Comparison of ENCODE assay signal across 20 cellular contexts in the genomic region with DNA sequence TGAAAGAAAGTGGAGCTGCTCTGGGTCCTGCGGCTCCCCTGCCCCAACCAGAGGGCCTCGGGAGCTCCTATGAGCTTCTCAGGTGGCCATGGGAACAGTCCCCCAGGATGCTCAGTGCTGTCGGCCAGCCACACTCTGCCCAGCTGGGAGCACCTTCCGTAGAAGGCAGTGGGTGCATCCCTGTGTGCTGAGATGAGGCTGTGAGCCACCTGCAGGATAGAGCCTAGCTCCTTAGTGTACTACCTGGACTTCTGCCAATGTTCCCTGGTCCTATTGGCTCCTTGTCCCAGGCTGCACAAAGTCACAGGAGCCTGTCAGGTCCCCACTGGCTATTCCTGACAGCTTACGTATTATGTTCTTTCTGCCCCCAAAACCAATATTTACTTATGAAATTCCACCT. TPM values are rescaled to one million over a fixed set of nuclear protein-coding genes. Genes with fewer than 3 reads are reported as not detected.
A peak's percentile ranks its signal among the peaks of the same experiment; 100 is the strongest.
DNase-seq lines count a peak whose midpoint lies in the region; ATAC-seq, FAIRE-seq and TF ChIP-seq lines count a peak whose summit lies in the region.
"Had no signal": no experiment of that assay in that cellular context is flagged by ENCODE, and none has a peak within 500 bp of the region (broad histone marks: within the 10 kb centered on the region; RNA-seq: fewer than 3 reads in every experiment).

No MANE protein-coding gene starts in this region.

- DNase-seq in NCI-H2107 treated with DMSO at 0.1 percent for 48 hours (lab: John Stamatoyannopoulos, UW; ENCODE audit: unreplicated experiment) (peak; percentile 10), NCI-H2107 (lab: John Stamatoyannopoulos, UW) (no peak), NCI-H345 (lab: John Stamatoyannopoulos, UW) (peak; percentile 82), H1 (ENCODE audit: low read depth in 1 of 2, low spot score in 2 of 2) (no peak), GF-D8 (lab: John Stamatoyannopoulos, UW) (no peak)
- no peak for DNase-seq in stimulated activated CD4-positive, alpha-beta T cell treated with anti-CD3 and anti-CD28 coated beads, Interleukin-2, amount 100 ng/mL, for 48 hours
- DNase-seq: Karpas-422; naive thymus-derived CD8-positive, alpha-beta T cell; NCI-H187; stimulated activated naive B cell treated with anti-CD40 and anti-IgM and Interleukin-4, amounts not matched to agents 10 μg/mL and 1 μg/mL and 100 μg/mL, for 72 hours; SW 1271; testis had no signal

- H3K4me3 ChIP-seq in HEK293 (ENCODE audit: low read depth, low read length) (no peak overlapping the region), H1 (ENCODE audit: extremely low read depth in 1 of 4, insufficient read depth in 2 of 4, low read depth in 3 of 4, low read length in 4 of 4) (no peak overlapping the region)
- H3K4me3 ChIP-seq: BLaER1 treated with 17β-estradiol and CSF1 and Interleukin-3, amounts not matched to agents 10 nM and 100 nM; testis had no signal

- no peak overlapping the region for H2AK5ac ChIP-seq in H1 (ENCODE audit: low read depth, low read length)

- no peak overlapping the region for H2BK12ac ChIP-seq in H1 (ENCODE audit: low read depth, low read length)

- peaks cover 2 to 3% of the 10 kb centered on the region in 2 experiments for H4K20me1 ChIP-seq in H1 (replicated peaks in 1 of 2; ENCODE audit: control insufficient read depth in 1 of 2, insufficient read depth in 2 of 2, low read length in 2 of 2)
- H4K20me1 ChIP-seq: BLaER1 treated with 17β-estradiol and CSF1 and Interleukin-3, amounts not matched to agents 10 nM and 100 nM had no signal

- no peak for TF ChIP-seq POLR2A in H1 (IDR thresholded peaks at IDR 0.05; ENCODE audit: control extremely low read depth in 1 of 2, low read depth in 2 of 2, low read length in 2 of 2)

- H2BK120ac ChIP-seq in H1 (replicated peaks; ENCODE audit: low read depth, low read length), result no peak overlapping the region

- no peak overlapping the region for H2BK5ac ChIP-seq in H1 (ENCODE audit: low read depth, low read length)

- H3K79me1 ChIP-seq in H1 (ENCODE audit: low read depth, low read length), result no peaks in the 10 kb centered on the region

- POLR2A ChIA-PET in HEK293 (lab: Yijun Ruan, JAX), result interaction anchor here (2.2 kb wide), 1 partner anchor 16 kb away, joined by 10 read pairs; a partner anchor contains a TSS
- POLR2A ChIA-PET in H1 (lab: Charles Lee; ENCODE audit: partially characterized antibody), result interaction anchor here (0.9 to 1.4 kb wide), 4 partner anchors 11 to 29 kb away, joined by 3 to 4 read pairs (median 3); no protein-coding TSS in a partner anchor

- no peak overlapping the region for H4K5ac ChIP-seq in H1 (ENCODE audit: insufficient read length, low read depth, low read length)

- no peak for ATAC-seq in GM21717 (IDR thresholded peaks at IDR 0.05; ENCODE audit: unreplicated experiment)
- ATAC-seq: activated naive CD4-positive, alpha-beta T cell treated with anti-CD3 and anti-CD28 coated beads, Interleukin-2, amount 50 U/mL, for 72 hours; naive thymus-derived CD8-positive, alpha-beta T cell; stimulated activated naive B cell treated with anti-CD40 and anti-IgM and Interleukin-4, amounts not matched to agents 10 μg/mL and 1 μg/mL and 100 μg/mL, for 72 hours had no signal

- H3K9ac ChIP-seq in H1 (replicated peaks in 1 of 4; ENCODE audit: extremely low read depth in 1 of 4, low read depth in 3 of 4, low read length in 3 of 4), result no peak overlapping the region
- H3K9ac ChIP-seq: BLaER1 treated with 17β-estradiol and CSF1 and Interleukin-3, amounts not matched to agents 10 nM and 100 nM; parathyroid adenoma had no signal

- peaks cover 3 to 4% of the 10 kb centered on the region in 2 experiments; a peak in 2 of 3 replicates for H3K36me3 ChIP-seq in HEK293 (ENCODE audit: control insufficient read depth in 2 of 2, insufficient read depth in 1 of 2, low read length in 2 of 2)
- peaks cover 0 to 19% (median 15%) of the 10 kb centered on the region in 4 experiments; a peak in 6 of 8 replicates for H3K36me3 ChIP-seq in H1 (ENCODE audit: control insufficient read depth in 2 of 4, insufficient read depth in 4 of 4, low read length in 3 of 4)

- CTCF ChIA-PET in HEK293 (lab: Yijun Ruan, JAX) (interaction anchor here (0.6 to 2.6 kb wide), 4 partner anchors 11 to 242 kb away, joined by 3 to 10 read pairs (median 3); no protein-coding TSS in a partner anchor), H1 (lab: Charles Lee; ENCODE audit: partially characterized antibody) (interaction anchor here (0.6 to 5.5 kb wide), 11 partner anchors 10 to 220 kb away, joined by 3 to 40 read pairs (median 4); no protein-coding TSS in a partner anchor)

- no peaks in the 10 kb centered on the region for H3K27me3 ChIP-seq in H1 (replicated peaks in 1 of 4; ENCODE audit: control insufficient read depth in 3 of 4, extremely low read depth in 1 of 4, insufficient read depth in 3 of 4, low read length in 3 of 4)
- H3K27me3 ChIP-seq: BLaER1 treated with 17β-estradiol and CSF1 and Interleukin-3, amounts not matched to agents 10 nM and 100 nM; testis had no signal

- no peak overlapping the region for H3K56ac ChIP-seq in H1 (replicated peaks; ENCODE audit: insufficient read length, low read depth, low read length)

- H3K27ac ChIP-seq in HEK293 (ENCODE audit: extremely low read depth, low read depth, low read length), result no peak overlapping the region
- H3K27ac ChIP-seq in H1 (ENCODE audit: low read depth, low read length), result no peak overlapping the region
- H3K27ac ChIP-seq: BLaER1 treated with 17β-estradiol and CSF1 and Interleukin-3, amounts not matched to agents 10 nM and 100 nM; parathyroid adenoma; RWPE1; testis had no signal

- no peak for TF ChIP-seq CTCF in HEK293 (tag by site-specific recombination; IDR thresholded peaks at IDR 0.05)
- no peak for TF ChIP-seq CTCF in H1 (IDR thresholded peaks at IDR 0.05; ENCODE audit: control extremely low read depth in 1 of 3, insufficient read depth in 1 of 3, low read depth in 1 of 3, low read length in 3 of 3)

- no peak for TF ChIP-seq EP300 in H1 (IDR thresholded peaks at IDR 0.05; ENCODE audit: borderline replicate concordance in 1 of 2, low read depth in 2 of 2, low read length in 2 of 2)

- H3K23me2 ChIP-seq in H1 (ENCODE audit: low read depth, low read length), result peaks cover 5% of the 10 kb centered on the region; the same call in 1 of the 2 replicates

- H3K18ac ChIP-seq in H1 (ENCODE audit: extremely low read depth, low read length), result no peak overlapping the region

- H3K4me1 ChIP-seq in HEK293 (ENCODE audit: control insufficient read depth, insufficient read depth, low read length) (no peaks in the 10 kb centered on the region), H1 (replicated peaks in 1 of 4; ENCODE audit: control insufficient read depth in 3 of 4, insufficient read depth in 4 of 4, low read length in 3 of 4) (peaks cover 0 to 12% (median 6%) of the 10 kb centered on the region in 4 experiments; a peak in 6 of 7 replicates)
- H3K4me1 ChIP-seq: parathyroid adenoma had no signal

- WGBS in H1 (ENCODE audit: extremely low coverage in 1 of 2, insufficient coverage in 1 of 2, insufficient read length in 1 of 2, insufficient replicate concordance in 2 of 2, low coverage in 1 of 2, low lambda C conversion rate in 2 of 2, missing lambda C conversion rate in 1 of 2), 2 experiments, result 82% methylated on average over 5 of the region's 5 CpGs; no CpG with 5 or more reads in 1 of the 2 experiments

- H4K8ac ChIP-seq in H1 (ENCODE audit: extremely low read depth, insufficient read depth, low read length), result peak overlapping the region; percentile 75; the same call in 1 of the 2 replicates

- H2BK20ac ChIP-seq in H1 (ENCODE audit: low read length), result no peak overlapping the region

- no peak overlapping the region for H4K91ac ChIP-seq in H1 (replicated peaks; ENCODE audit: insufficient read length, low read length)

- H3K4me2 ChIP-seq in H1 (ENCODE audit: insufficient read depth in 1 of 2, low read depth in 2 of 2, low read length in 2 of 2), result no peak overlapping the region

- H3K4ac ChIP-seq in H1 (replicated peaks; ENCODE audit: insufficient read length, low read depth, low read length), result no peak overlapping the region

- no peaks in the 10 kb centered on the region for H3K79me2 ChIP-seq in H1 (ENCODE audit: control insufficient read depth in 1 of 2, insufficient read depth in 2 of 2, low read length in 2 of 2)
- H3K79me2 ChIP-seq: parathyroid adenoma had no signal

- no peak overlapping the region for H2BK15ac ChIP-seq in H1 (ENCODE audit: low read length)

- FAIRE-seq in H1 (lab: Jason Lieb, UNC), result no peak
- FAIRE-seq: astrocyte, HTR-8/SVneo had no signal

- no peak for TF ChIP-seq RAD21 in H1 (IDR thresholded peaks at IDR 0.05 in 1 of 2, conservative IDR thresholded peaks at IDR 0.05 in 1 of 2; ENCODE audit: low read depth in 2 of 2, low read length in 2 of 2)

- no peak overlapping the region for H3K14ac ChIP-seq in H1 (ENCODE audit: insufficient read length)

- no peak overlapping the region for H3K23ac ChIP-seq in H1 (ENCODE audit: insufficient read length)

- H2AFZ ChIP-seq in H1 (ENCODE audit: low read length), result no peak overlapping the region
- H2AFZ ChIP-seq: parathyroid adenoma had no signal

- H3K9me3 ChIP-seq in HEK293 (ENCODE audit: control insufficient read depth, insufficient read depth, low read depth, low read length) (no peaks in the 10 kb centered on the region), H1 (ENCODE audit: insufficient read depth in 2 of 2, low read depth in 1 of 2, low read length in 1 of 2) (peaks cover 15 to 19% of the 10 kb centered on the region in 2 experiments)
- H3K9me3 ChIP-seq: BLaER1 treated with 17β-estradiol and CSF1 and Interleukin-3, amounts not matched to agents 10 nM and 100 nM; testis had no signal

RNA-seq across cellular contexts. Expression of a gene that starts 16.1 kb away (rescaled TPM):
- total RNA-seq in H1 (2021; fragmentation: NEBNext Ultra II Directional; extraction: Animal tissue kit (Norgen Biotek cat#: 25700)), result 10.3 and 11.0 TPM in 2 replicates
- 7.1 and 10.1 TPM in 2 replicates for polyA plus RNA-seq in H1 (2011; rRNA removed)
- polyA plus RNA-seq in H1 (2011; cell fraction: cytosol; rRNA removed), result 14.3 TPM
- 40.1 TPM for polyA plus RNA-seq in H1 (2011; cell fraction: nucleus; rRNA removed)
- 8.7 to 13.4 TPM (median 12.2 TPM) in 4 replicates for polyA plus RNA-seq in H1 (2012, experiment 1 of 2)
- polyA plus RNA-seq in H1 (2012, experiment 2 of 2), result 6.1 TPM
- polyA plus RNA-seq in H1 (2013, experiment 1 of 2), result 6.3 TPM
- 5.3 TPM for polyA plus RNA-seq in H1 (2013, experiment 2 of 2)
- polyA minus RNA-seq in H1 (2011; rRNA and poly(A)+ RNA removed), result 3.8 and 4.4 TPM in 2 replicates
- polyA minus RNA-seq in H1 (2011; cell fraction: cytosol; rRNA and poly(A)+ RNA removed), result 7.3 TPM
- 10.9 TPM for polyA minus RNA-seq in H1 (2011; cell fraction: nucleus; rRNA and poly(A)+ RNA removed)

RNA-seq across cellular contexts. Expression of a gene that starts 46.8 kb away (rescaled TPM):
- total RNA-seq in H1 (2021; fragmentation: NEBNext Ultra II Directional; extraction: Animal tissue kit (Norgen Biotek cat#: 25700)), result 81.7 and 84.8 TPM in 2 replicates
- 27.0 and 29.7 TPM in 2 replicates for polyA plus RNA-seq in H1 (2011; rRNA removed)
- 45.2 TPM for polyA plus RNA-seq in H1 (2011; cell fraction: cytosol; rRNA removed)
- 29.6 TPM for polyA plus RNA-seq in H1 (2011; cell fraction: nucleus; rRNA removed)
- 48.1 to 62.5 TPM (median 54.7 TPM) in 4 replicates for polyA plus RNA-seq in H1 (2012, experiment 1 of 2)
- 15.9 TPM for polyA plus RNA-seq in H1 (2012, experiment 2 of 2)
- 47.5 TPM for polyA plus RNA-seq in H1 (2013, experiment 1 of 2)
- polyA plus RNA-seq in H1 (2013, experiment 2 of 2), result 50.2 TPM
- polyA minus RNA-seq in H1 (2011; rRNA and poly(A)+ RNA removed), result 44.7 and 45.5 TPM in 2 replicates
- polyA minus RNA-seq in H1 (2011; cell fraction: cytosol; rRNA and poly(A)+ RNA removed), result 32.4 TPM
- 29.5 TPM for polyA minus RNA-seq in H1 (2011; cell fraction: nucleus; rRNA and poly(A)+ RNA removed)

Comparison
In these comparisons a context has a peak if more than half of its experiments do, and no peak if none do; other contexts are left out.
1. DNase-seq: peak in NCI-H2107 treated with DMSO at 0.1 percent for 48 hours (single experiment) and NCI-H345 (single experiment); none in NCI-H2107 (single experiment), H1 (0 of 2), stimulated activated CD4-positive, alpha-beta T cell treated with anti-CD3 and anti-CD28 coated beads, Interleukin-2, amount 100 ng/mL, for 48 hours (0 of 2) and GF-D8 (single experiment).